8 cellular contexts compared by ENCODE assay signal in the genomic region with DNA sequence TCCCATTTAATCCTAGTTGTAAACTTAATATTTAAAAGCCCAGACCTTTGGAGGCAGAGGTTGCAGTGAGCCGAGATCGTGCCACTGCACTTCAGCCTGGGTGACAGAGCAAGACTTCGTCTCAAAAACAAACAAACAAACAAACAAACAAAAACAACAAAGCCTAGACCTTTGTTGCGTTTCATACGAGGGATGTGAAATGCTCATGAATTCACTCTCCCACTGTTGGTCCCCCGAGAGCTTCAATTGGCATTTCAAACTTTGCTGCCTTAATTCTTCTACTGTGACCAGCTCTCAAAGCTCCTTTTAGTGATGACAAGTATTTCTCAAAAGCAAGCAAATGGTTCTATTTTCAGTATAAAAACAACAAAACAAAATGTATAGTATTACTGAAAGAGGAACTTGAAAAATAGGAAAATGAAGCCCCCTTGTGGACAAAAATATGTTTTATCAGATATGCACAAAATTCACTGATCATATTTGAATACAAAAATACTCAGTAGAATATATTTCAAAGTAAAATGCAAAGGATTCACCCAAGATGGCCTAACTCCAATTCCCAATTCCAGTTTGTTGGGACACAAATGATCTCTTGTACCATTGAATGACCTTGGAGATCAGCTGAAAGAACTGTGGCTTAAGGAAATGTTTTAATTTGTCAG.
A peak's percentile ranks its signal among the peaks of the same experiment; 100 is the strongest.
DNase-seq lines count a peak whose midpoint lies in the region; ATAC-seq and TF ChIP-seq lines count a peak whose summit lies in the region.

No MANE protein-coding gene starts in this region.

- no peaks in the 10 kb centered on the region for H3K36me3 Mint-ChIP-seq in CD4-positive, alpha-beta T cell (ENCODE audit: low read depth)

- peak overlapping the region in 1 of 2 experiments; percentile 13 for H3K4me3 ChIP-seq in neutrophil (ENCODE audit: low read depth in 1 of 2, low read length in 1 of 2)

- H3K27me3 ChIP-seq in CD4-positive, alpha-beta T cell (ENCODE audit: control insufficient read depth, insufficient read depth, low read length) = peaks cover 3% of the 10 kb centered on the region
- H3K27me3 ChIP-seq in neutrophil = no peaks in the 10 kb centered on the region

- H3K9me3 ChIP-seq in CD4-positive, alpha-beta T cell (ENCODE audit: control insufficient read depth, low read length) = no peaks in the 10 kb centered on the region
- H3K9me3 ChIP-seq in neutrophil = no peaks in the 10 kb centered on the region

- no peaks in the 10 kb centered on the region for H3K4me1 Mint-ChIP-seq in CD4-positive, alpha-beta T cell (ENCODE audit: low read depth)

- POLR2A ChIA-PET in CD4-positive, alpha-beta T cell (lab: Charles Lee) = interaction anchor here (0.7 to 4.3 kb wide), 5 partner anchors 11 to 333 kb away, joined by 3 to 46 read pairs (median 3); a partner anchor contains a TSS

- peaks cover 16% of the 10 kb centered on the region for H3K27me3 Mint-ChIP-seq in CD4-positive, alpha-beta T cell

- H3K4me3 Mint-ChIP-seq in CD4-positive, alpha-beta T cell = peak overlapping the region; percentile 60

- ATAC-seq in CD4-positive, alpha-beta T cell (ENCODE audit: poor library complexity) = no peak

- no peak for DNase-seq in CD4-positive, alpha-beta T cell
- DNase-seq in HT-29 (ENCODE audit: low spot score) = peak; percentile 57
- peak; percentile 26 for DNase-seq in SW480 (ENCODE audit: low spot score)
- peak; percentile 92 for DNase-seq in fibroblast of peridontal ligament (ENCODE audit: extremely low read depth)
- DNase-seq in NCI-H128 (lab: John Stamatoyannopoulos, UW; ENCODE audit: unreplicated experiment) = no peak
- DNase-seq in ureter (ENCODE audit: low spot score) = no peak
- no peak for DNase-seq in 8988T

- no peaks in the 10 kb centered on the region for H3K36me3 ChIP-seq in neutrophil

- peak; percentile 77 for TF ChIP-seq CTCF in CD4-positive, alpha-beta T cell (IDR thresholded peaks at IDR 0.05)
- TF ChIP-seq CTCF in neutrophil (IDR thresholded peaks at IDR 0.05) = peak; percentile 67

- no peaks in the 10 kb centered on the region for H3K9me3 Mint-ChIP-seq in CD4-positive, alpha-beta T cell

- CTCF ChIA-PET in CD4-positive, alpha-beta T cell (lab: Charles Lee) = interaction anchor here (0.7 to 3.6 kb wide), 7 partner anchors 22 to 334 kb away, joined by 3 to 58 read pairs (median 3); a partner anchor contains a TSS

- no peak overlapping the region for H3K27ac Mint-ChIP-seq in CD4-positive, alpha-beta T cell

- H3K27ac ChIP-seq in CD4-positive, alpha-beta T cell (ENCODE audit: low read depth, low read length) = no peak overlapping the region
- H3K27ac ChIP-seq in neutrophil = peak overlapping the region; percentile 49

- H3K4me1 ChIP-seq in neutrophil (ENCODE audit: control insufficient read depth in 1 of 2, insufficient read depth in 1 of 2, low read depth in 1 of 2, low read length in 1 of 2) = peaks cover 7 to 9% of the 10 kb centered on the region in 2 experiments

- intact Hi-C loops in CD4-positive, alpha-beta T cell (cut with DNase I, micrococcal nuclease) = loop anchor here (1.0 to 5.0 kb wide), 2 partner anchors 328 to 533 kb away; a partner anchor contains a TSS

Comparison
In these comparisons a context has a peak if more than half of its experiments do, and no peak if none do; other contexts are left out.
1. DNase-seq: peak in HT-29 (single experiment), SW480 (single experiment) and fibroblast of peridontal ligament (single experiment); none in CD4-positive, alpha-beta T cell (0 of 10), NCI-H128 (single experiment), ureter (single experiment) and 8988T (single experiment).